In genomic region chr9:136686534-136686793, GRCh38 we compare ENCODE assay signal across 10 cellular contexts. TPM values are rescaled to one million over a fixed set of nuclear protein-coding genes. Genes with fewer than 3 reads are reported as not detected.
DNase-seq lines count a peak whose midpoint lies in the region; ATAC-seq and TF ChIP-seq lines count a peak whose summit lies in the region.
"Had no signal": no experiment of that assay in that cellular context is flagged by ENCODE, and none has a peak within 500 bp of the region (broad histone marks: within the 10 kb centered on the region; RNA-seq: fewer than 3 reads in every experiment).

No MANE protein-coding gene starts in this region.

- ATAC-seq in GM23338 (peak; percentile 1; the same call in 2 of the 3 replicates), GM18868 (IDR thresholded peaks at IDR 0.05; ENCODE audit: unreplicated experiment) (no peak)
- no peak for ATAC-seq in stimulated activated effector memory CD8-positive, alpha-beta T cell treated with anti-CD3 and anti-CD28 coated beads, Interleukin-12 subunit alpha, Interleukin-12 subunit beta, amount 100 ng/mL, for 72 hours

- no peaks in the 10 kb centered on the region for H3K9me3 ChIP-seq in hepatocyte (ENCODE audit: low read depth)

- H3K27me3 ChIP-seq in GM23338 (ENCODE audit: insufficient read depth) (no peaks in the 10 kb centered on the region), hepatocyte (no peaks in the 10 kb centered on the region)

- no peaks in the 10 kb centered on the region for H3K9me3 Mint-ChIP-seq in GM23338
- no peaks in the 10 kb centered on the region for H3K9me3 Mint-ChIP-seq in stimulated activated effector memory CD8-positive, alpha-beta T cell treated with anti-CD3 and anti-CD28 coated beads, Interleukin-12 subunit alpha, Interleukin-12 subunit beta, amount 100 ng/mL, for 72 hours

- H3K27ac ChIP-seq in GM23338 (ENCODE audit: low read depth) = no peak overlapping the region
- H3K27ac ChIP-seq in hepatocyte = peak overlapping the region; percentile 88

- peaks cover 9% of the 10 kb centered on the region; the same call in 2 of the 3 replicates for H3K4me1 Mint-ChIP-seq in GM23338
- H3K4me1 Mint-ChIP-seq in stimulated activated effector memory CD8-positive, alpha-beta T cell treated with anti-CD3 and anti-CD28 coated beads, Interleukin-12 subunit alpha, Interleukin-12 subunit beta, amount 100 ng/mL, for 72 hours = no peaks in the 10 kb centered on the region

- 8% methylated on average over 7 of the region's 20 CpGs for WGBS in hepatocyte (ENCODE audit: low lambda C conversion rate, missing lambda C conversion rate)

- H3K27ac Mint-ChIP-seq in GM23338 = no peak overlapping the region
- peak overlapping the region; percentile 45 for H3K27ac Mint-ChIP-seq in stimulated activated effector memory CD8-positive, alpha-beta T cell treated with anti-CD3 and anti-CD28 coated beads, Interleukin-12 subunit alpha, Interleukin-12 subunit beta, amount 100 ng/mL, for 72 hours

- peak overlapping the region; percentile 80 for H3K4me3 Mint-ChIP-seq in GM23338
- H3K4me3 Mint-ChIP-seq in stimulated activated effector memory CD8-positive, alpha-beta T cell treated with anti-CD3 and anti-CD28 coated beads, Interleukin-12 subunit alpha, Interleukin-12 subunit beta, amount 100 ng/mL, for 72 hours = peak overlapping the region; percentile 62

- H3K79me2 ChIP-seq in GM23338 (replicated peaks; ENCODE audit: insufficient read depth) (peaks cover 10% of the 10 kb centered on the region; the same call in 1 of the 2 replicates), hepatocyte (peaks cover 54% of the 10 kb centered on the region)

- no peaks in the 10 kb centered on the region for H3K36me3 ChIP-seq in GM23338 (ENCODE audit: insufficient read depth)
- H3K36me3 ChIP-seq in hepatocyte (replicated peaks; ENCODE audit: insufficient read depth, low read depth) = no peaks in the 10 kb centered on the region

- H3K4me2 ChIP-seq in GM23338 = peak overlapping the region; percentile 94
- peak overlapping the region; percentile 100 for H3K4me2 ChIP-seq in hepatocyte

- peak overlapping the region; percentile 75 for H3K4me3 ChIP-seq in GM23338
- H3K4me3 ChIP-seq in WI38 (ENCODE audit: low read depth, low read length) = peak overlapping the region; percentile 77
- peak overlapping the region; percentile 92 for H3K4me3 ChIP-seq in hepatocyte

- TF ChIP-seq CTCF in GM23338 (conservative IDR thresholded peaks at IDR 0.05; ENCODE audit: low read depth in 2 of 2) (no peak), WI38 (IDR thresholded peaks at IDR 0.05; ENCODE audit: low read depth, low read length) (no peak), hepatocyte (IDR thresholded peaks at IDR 0.05; ENCODE audit: poor library complexity) (no peak), GM13977 (IDR thresholded peaks at IDR 0.05; ENCODE audit: extremely low read depth, insufficient read depth, missing control alignments) (no peak)

- H3K36me3 Mint-ChIP-seq in GM23338 (ENCODE audit: low read depth) = no peaks in the 10 kb centered on the region
- no peaks in the 10 kb centered on the region for H3K36me3 Mint-ChIP-seq in stimulated activated effector memory CD8-positive, alpha-beta T cell treated with anti-CD3 and anti-CD28 coated beads, Interleukin-12 subunit alpha, Interleukin-12 subunit beta, amount 100 ng/mL, for 72 hours

- H3K9me2 ChIP-seq in GM23338 (ENCODE audit: insufficient read depth) = no peaks in the 10 kb centered on the region
- H3K9me2 ChIP-seq in hepatocyte (replicated peaks; ENCODE audit: insufficient read depth) = no peaks in the 10 kb centered on the region

- in situ Hi-C loops in GM13977 (cut with MboI; ENCODE audit: low pct_unique_long_range_greater_than_20kb, low sequenced_read_pairs, unreplicated experiment) = no loop called here

- peak overlapping the region; percentile 78 for H2AFZ ChIP-seq in GM23338
- H2AFZ ChIP-seq in hepatocyte = peak overlapping the region; percentile 67

- no peaks in the 10 kb centered on the region; the same call in 1 of the 2 replicates for H3K4me1 ChIP-seq in GM23338 (ENCODE audit: insufficient read depth)
- H3K4me1 ChIP-seq in hepatocyte (ENCODE audit: insufficient read depth) = peaks cover 24% of the 10 kb centered on the region

- no peak for DNase-seq in GM23338 (ENCODE audit: low spot score)
- DNase-seq in hepatocyte (ENCODE audit: low spot score) = no peak
- DNase-seq in stimulated activated effector memory CD8-positive, alpha-beta T cell treated with anti-CD3 and anti-CD28 coated beads, Interleukin-12 subunit alpha, Interleukin-12 subunit beta, amount 100 ng/mL, for 72 hours (ENCODE audit: low spot score in 2 of 2) = no peak
- DNase-seq in SIG-M5 (lab: John Stamatoyannopoulos, UW) = no peak
- DNase-seq in GM13977 (ENCODE audit: low spot score) = no peak
- no peak for DNase-seq in kidney tubule cell (ENCODE audit: low spot score)

- 0 out of 2 replicates have a peak, but pooled peaks cover 3% of the 10 kb centered on the region for H3F3A ChIP-seq in GM23338 (replicated peaks; ENCODE audit: low read depth)

- peaks cover 23% of the 10 kb centered on the region for H3K27me3 Mint-ChIP-seq in GM23338 (ENCODE audit: insufficient read depth, low read depth, poor library complexity)

- H4K20me1 ChIP-seq in GM23338 (replicated peaks; ENCODE audit: insufficient read depth) (no peaks in the 10 kb centered on the region), hepatocyte (ENCODE audit: insufficient read depth, poor library complexity, severe bottlenecking) (peaks cover 39% of the 10 kb centered on the region)

TF ChIP-seq in GM23338, 12 proteins besides CTCF, POLR2A, EP300 and RAD21 (continues in another document):
- TF ChIP-seq CREB1 (CRISPR knock-in tag; IDR thresholded peaks at IDR 0.05; ENCODE audit: low read depth) = no peak
- no peak for TF ChIP-seq ZNF114 (CRISPR knock-in tag; IDR thresholded peaks at IDR 0.05)
- TF ChIP-seq REST (IDR thresholded peaks at IDR 0.05; ENCODE audit: unreplicated experiment) = no peak
- no peak for TF ChIP-seq STAT1 (IDR thresholded peaks at IDR 0.05; ENCODE audit: unreplicated experiment)
- TF ChIP-seq JUNB (IDR thresholded peaks at IDR 0.05; ENCODE audit: unreplicated experiment) = no peak
- TF ChIP-seq ZNF331 (CRISPR knock-in tag; IDR thresholded peaks at IDR 0.05; ENCODE audit: low read depth) = no peak

RNA-seq across cellular contexts. Expression of gene AGPAT2, which starts 0.8 kb away (rescaled TPM):
- total RNA-seq in GM23338 (2014; rRNA removed; shearing (Covaris generic)) = 33.3 and 44.7 TPM in 2 replicates
- polyA plus RNA-seq in GM23338 (2016; fragmentation: Nextera tagmentation; extraction: Ambion mirVana) (31.8 and 34.4 TPM in 2 replicates), hepatocyte (242 and 249 TPM in 2 replicates)
- 125 and 136 TPM in 2 replicates for total RNA-seq in hepatocyte

RNA-seq across cellular contexts. Expression of gene EGFL7, which starts 23.7 kb away (rescaled TPM):
- total RNA-seq in GM23338 (2014; rRNA removed; shearing (Covaris generic)) = 56.1 and 60.8 TPM in 2 replicates
- polyA plus RNA-seq in GM23338 (2016; fragmentation: Nextera tagmentation; extraction: Ambion mirVana) (38.2 and 44.4 TPM in 2 replicates), hepatocyte (82.5 and 82.6 TPM in 2 replicates)
- total RNA-seq in hepatocyte = 50.0 and 52.9 TPM in 2 replicates

RNA-seq across cellular contexts. Expression of gene DIPK1B, which starts 25.9 kb away (rescaled TPM):
- total RNA-seq in GM23338 (2014; rRNA removed; shearing (Covaris generic)) = 47.2 and 60.0 TPM in 2 replicates
- polyA plus RNA-seq in GM23338 (2016; fragmentation: Nextera tagmentation; extraction: Ambion mirVana) = 18.7 and 24.2 TPM in 2 replicates
- total RNA-seq in hepatocyte = 31.7 and 33.3 TPM in 2 replicates
- 39.4 and 47.3 TPM in 2 replicates for polyA plus RNA-seq in hepatocyte
- total RNA-seq: myocyte had no signal

RNA-seq across cellular contexts. Expression of gene LCN10, which starts 56.3 kb away (rescaled TPM):
- total RNA-seq in GM23338 (2014; rRNA removed; shearing (Covaris generic)) = 0.45 and 9.8 TPM in 2 replicates
- polyA plus RNA-seq in GM23338 (2016; fragmentation: Nextera tagmentation; extraction: Ambion mirVana) (0.43 and 0.74 TPM in 2 replicates), hepatocyte (not detected in 2 replicates)
- not detected in 2 replicates for total RNA-seq in hepatocyte
- total RNA-seq: HT1080, myocyte had no signal
